Comparison of ENCODE assay signal across 19 cellular contexts in the genomic region with DNA sequence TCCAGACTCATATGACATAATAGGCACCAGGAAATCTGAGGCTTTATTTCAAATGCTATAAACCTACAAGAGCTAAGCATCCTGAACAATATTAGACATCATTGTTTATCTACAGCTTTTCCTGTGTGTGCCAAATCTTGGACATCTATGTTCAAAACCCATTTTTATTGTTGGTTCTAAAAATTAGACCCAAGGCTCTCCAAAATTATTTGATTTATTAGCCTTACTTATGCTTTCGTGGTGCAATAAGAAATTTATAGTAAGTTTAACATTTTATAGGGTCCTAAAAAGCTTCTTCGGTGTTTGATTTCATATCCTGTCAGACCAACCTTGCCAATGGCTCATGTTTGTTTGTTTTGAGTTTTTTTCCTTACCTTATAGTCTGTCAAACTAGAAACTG.
"Had no signal": no experiment of that assay in that cellular context is flagged by ENCODE, and none has a peak within 500 bp of the region (broad histone marks: within the 10 kb centered on the region; RNA-seq: fewer than 3 reads in every experiment).

No MANE protein-coding gene starts in this region.

- H3K9me3 ChIP-seq: esophagus muscularis mucosa, gastroesophageal sphincter, left lung, lower lobe of right lung, mucosa of descending colon had no signal

- H3K27me3 ChIP-seq: dorsolateral prefrontal cortex, esophagus muscularis mucosa, foreskin keratinocyte, gastroesophageal sphincter, heart left ventricle, left lung had no signal

- H3K4me3 ChIP-seq: coronary artery, dorsolateral prefrontal cortex, esophagus muscularis mucosa, gastroesophageal sphincter, heart left ventricle, left lung, lower lobe of right lung, mucosa of descending colon had no signal

- DNase-seq: dermis blood vessel endothelial cell; dorsolateral prefrontal cortex; effector CD4-positive, alpha-beta T cell; effector memory CD4-positive, alpha-beta T cell; foreskin keratinocyte; heart left ventricle; hippocampal formation; left cardiac atrium; left lung; left ventricle myocardium superior; lower lobe of right lung; mesenchymal stem cell; mucosa of descending colon; naive B cell; naive thymus-derived CD8-positive, alpha-beta T cell had no signal

- H3K27me3 Mint-ChIP-seq: naive B cell; naive thymus-derived CD8-positive, alpha-beta T cell had no signal

- H3K27ac Mint-ChIP-seq: mesothelial cell of epicardium; naive B cell; naive thymus-derived CD8-positive, alpha-beta T cell had no signal

- H3K4me1 ChIP-seq: esophagus muscularis mucosa, foreskin keratinocyte, gastroesophageal sphincter, heart left ventricle, left lung, lower lobe of right lung had no signal

- H3K9me3 Mint-ChIP-seq: mesothelial cell of epicardium had no signal

- H3K36me3 Mint-ChIP-seq: mesothelial cell of epicardium; naive thymus-derived CD8-positive, alpha-beta T cell had no signal

- H3K4me3 Mint-ChIP-seq: mesothelial cell of epicardium; naive B cell; naive thymus-derived CD8-positive, alpha-beta T cell had no signal

- H3K27ac ChIP-seq: coronary artery, dorsolateral prefrontal cortex, esophagus muscularis mucosa, foreskin keratinocyte, gastroesophageal sphincter, heart left ventricle, left lung, lower lobe of right lung had no signal

- H3K4me1 Mint-ChIP-seq: mesothelial cell of epicardium; naive B cell; naive thymus-derived CD8-positive, alpha-beta T cell had no signal

- H3K36me3 ChIP-seq: esophagus muscularis mucosa, gastroesophageal sphincter, heart left ventricle, left lung, lower lobe of right lung had no signal

- ATAC-seq: foreskin keratinocyte; gastroesophageal sphincter; heart left ventricle; left cardiac atrium; left lung; left ventricle myocardium superior; lower lobe of right lung; mucosa of descending colon; naive thymus-derived CD8-positive, alpha-beta T cell had no signal
